23 cellular contexts compared by ENCODE assay signal in genomic region chr1:241413974-241414373, GRCh38. TPM values are rescaled to one million over a fixed set of nuclear protein-coding genes. Genes with fewer than 3 reads are reported as not detected.
"Had no signal": no experiment of that assay in that cellular context is flagged by ENCODE, and none has a peak within 500 bp of the region (broad histone marks: within the 10 kb centered on the region; RNA-seq: fewer than 3 reads in every experiment).

No MANE protein-coding gene starts in this region.

- H3K27ac Mint-ChIP-seq: activated naive CD4-positive, alpha-beta T cell treated with anti-CD3 and anti-CD28 coated beads, Interleukin-2, amount 50 U/mL, for 72 hours; activated T-helper 17 cell treated with anti-CD3 and anti-CD28 coated beads, Interleukin-2, amount 50 U/mL, for 72 hours; brain; naive B cell; stimulated activated effector memory CD8-positive, alpha-beta T cell treated with anti-CD3 and anti-CD28 coated beads, Interleukin-12 subunit alpha, Interleukin-12 subunit beta, amount 100 ng/mL, for 72 hours had no signal

- DNase-seq: activated T-cell treated with anti-CD3 and anti-CD28 coated beads, Interleukin-2, amount 50 U/mL, for 1 hour; aorta; effector memory CD4-positive, alpha-beta T cell; heart left ventricle; kidney; lower lobe of right lung; naive B cell; nucleus accumbens; right cardiac atrium; stimulated activated CD4-positive, alpha-beta T cell treated with anti-CD3 and anti-CD28 coated beads, Interleukin-2, amount 100 ng/mL, for 24 hours; stimulated activated naive CD8-positive, alpha-beta T cell treated with anti-CD3 and anti-CD28 coated beads, Interleukin-15, amount 100 ng/mL, for 72 hours; WERI-Rb-1 had no signal

- H3K27me3 ChIP-seq: heart left ventricle, tibial nerve had no signal

- H3K4me3 ChIP-seq: gastroesophageal sphincter, heart left ventricle, lower lobe of right lung, tibial nerve had no signal

- H3K4me1 ChIP-seq: gastroesophageal sphincter, heart left ventricle, lower lobe of right lung, parathyroid adenoma, tibial nerve had no signal

- H3K36me3 ChIP-seq: gastroesophageal sphincter, heart left ventricle, lower lobe of right lung, tibial nerve, WERI-Rb-1 had no signal

- H3K79me2 ChIP-seq: parathyroid adenoma had no signal

- H2AFZ ChIP-seq: parathyroid adenoma had no signal

- H3K4me3 Mint-ChIP-seq: activated T-helper 17 cell treated with anti-CD3 and anti-CD28 coated beads, Interleukin-2, amount 50 U/mL, for 72 hours; brain; naive B cell; stimulated activated effector memory CD8-positive, alpha-beta T cell treated with anti-CD3 and anti-CD28 coated beads, Interleukin-12 subunit alpha, Interleukin-12 subunit beta, amount 100 ng/mL, for 72 hours; stimulated activated naive CD8-positive, alpha-beta T cell treated with anti-CD3 and anti-CD28 coated beads, Interleukin-15, amount 100 ng/mL, for 72 hours had no signal

- H3K9me3 Mint-ChIP-seq: stimulated activated effector memory CD8-positive, alpha-beta T cell treated with anti-CD3 and anti-CD28 coated beads, Interleukin-12 subunit alpha, Interleukin-12 subunit beta, amount 100 ng/mL, for 72 hours had no signal

- ATAC-seq: esophagus mucosa; gastroesophageal sphincter; heart left ventricle; left lobe of liver; lower lobe of right lung; right cardiac atrium; stimulated activated naive CD8-positive, alpha-beta T cell treated with anti-CD3 and anti-CD28 coated beads, Interleukin-15, amount 100 ng/mL, for 72 hours had no signal

- H3K36me3 Mint-ChIP-seq: activated naive CD4-positive, alpha-beta T cell treated with anti-CD3 and anti-CD28 coated beads, Interleukin-2, amount 50 U/mL, for 72 hours; brain; naive B cell; stimulated activated effector memory CD8-positive, alpha-beta T cell treated with anti-CD3 and anti-CD28 coated beads, Interleukin-12 subunit alpha, Interleukin-12 subunit beta, amount 100 ng/mL, for 72 hours had no signal

- H3K4me1 Mint-ChIP-seq: activated T-helper 17 cell treated with anti-CD3 and anti-CD28 coated beads, Interleukin-2, amount 50 U/mL, for 72 hours; brain; naive B cell; stimulated activated effector memory CD8-positive, alpha-beta T cell treated with anti-CD3 and anti-CD28 coated beads, Interleukin-12 subunit alpha, Interleukin-12 subunit beta, amount 100 ng/mL, for 72 hours; stimulated activated naive CD8-positive, alpha-beta T cell treated with anti-CD3 and anti-CD28 coated beads, Interleukin-15, amount 100 ng/mL, for 72 hours had no signal

- H3K27ac ChIP-seq: gastroesophageal sphincter, heart left ventricle, lower lobe of right lung, parathyroid adenoma, tibial nerve had no signal

RNA-seq across cellular contexts. Expression of gene RGS7, which starts 57.0 kb away (rescaled TPM):
- total RNA-seq: activated naive CD4-positive, alpha-beta T cell treated with anti-CD3 and anti-CD28 coated beads, Interleukin-2, amount 50 U/mL, for 72 hours; activated T-helper 17 cell treated with anti-CD3 and anti-CD28 coated beads, Interleukin-2, amount 50 U/mL, for 72 hours; aorta; esophagus mucosa; heart left ventricle; kidney; mesenteric fat pad; right cardiac atrium; skeletal muscle tissue had no signal
